Comparison of ENCODE assay signal across 8 cellular contexts in the genomic region with DNA sequence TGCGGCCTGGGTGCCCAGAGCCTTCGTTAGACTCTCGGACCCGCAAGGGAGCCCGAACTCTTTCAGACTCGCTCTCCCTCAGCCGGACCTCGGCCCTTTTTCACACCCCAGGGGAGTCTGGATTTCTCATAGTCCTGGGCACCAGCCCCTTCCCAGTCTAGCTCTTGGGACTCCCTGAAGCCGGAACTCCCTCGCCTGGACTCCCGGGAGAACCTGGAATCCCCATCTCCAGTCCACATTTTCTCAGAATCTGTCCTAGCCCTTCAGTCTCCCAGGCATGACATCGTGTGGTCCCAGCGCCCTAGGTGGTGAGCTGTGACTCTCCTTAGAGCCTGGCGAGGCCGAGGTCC. TPM values are rescaled to one million over a fixed set of nuclear protein-coding genes. Genes with fewer than 3 reads are reported as not detected.
DNase-seq lines count a peak whose midpoint lies in the region; ATAC-seq and TF ChIP-seq lines count a peak whose summit lies in the region.

No MANE protein-coding gene starts in this region.

- TF ChIP-seq CTCF in heart left ventricle (IDR thresholded peaks at IDR 0.05) = no peak
- TF ChIP-seq CTCF in liver (IDR thresholded peaks at IDR 0.05; ENCODE audit: low read depth, low read length, missing input control) = no peak
- TF ChIP-seq CTCF in type B pancreatic cell (conservative IDR thresholded peaks at IDR 0.05) = no peak

- H3K4me1 Mint-ChIP-seq in activated naive CD8-positive, alpha-beta T cell (ENCODE audit: low read depth) = peaks cover 22% of the 10 kb centered on the region
- peaks cover 8% of the 10 kb centered on the region for H3K4me1 Mint-ChIP-seq in type B pancreatic cell (ENCODE audit: unreplicated experiment)

- H3K27ac Mint-ChIP-seq in activated naive CD8-positive, alpha-beta T cell = no peak overlapping the region
- H3K27ac Mint-ChIP-seq in type B pancreatic cell = peak overlapping the region; percentile 85

- ATAC-seq in heart left ventricle = peak in 1 of 4 donors; percentile 23
- ATAC-seq in left cardiac atrium = no peak
- ATAC-seq in esophagus mucosa = no peak

- H3K9ac ChIP-seq in liver (ENCODE audit: low read depth in 1 of 2, low read length in 2 of 2) = no peak overlapping the region

- no peaks in the 10 kb centered on the region for H3K9me3 ChIP-seq in heart left ventricle
- H3K9me3 ChIP-seq in liver (ENCODE audit: control insufficient read depth in 4 of 4, low read length in 3 of 4) = no peaks in the 10 kb centered on the region

- no peak for TF ChIP-seq POLR2A in heart left ventricle (IDR thresholded peaks at IDR 0.05)

- no peak for TF ChIP-seq RAD21 in liver (IDR thresholded peaks at IDR 0.05)

- H3K36me3 ChIP-seq in heart left ventricle (peaks cover 0 to 12% (median 5%) of the 10 kb centered on the region in 9 donors), liver (ENCODE audit: control insufficient read depth in 4 of 4, insufficient read depth in 3 of 4, low read depth in 1 of 4, low read length in 3 of 4) (peaks cover 0 to 3% (median under 1%) of the 10 kb centered on the region in 4 donors)

- no peaks in the 10 kb centered on the region for H3K9me3 Mint-ChIP-seq in activated naive CD8-positive, alpha-beta T cell (ENCODE audit: low read depth)
- no peaks in the 10 kb centered on the region for H3K9me3 Mint-ChIP-seq in type B pancreatic cell

- H3K27me3 ChIP-seq in heart left ventricle (no peaks in the 10 kb centered on the region), liver (ENCODE audit: control insufficient read depth in 4 of 4, insufficient read depth in 4 of 4, low read length in 3 of 4) (no peaks in the 10 kb centered on the region)

- H3K27ac ChIP-seq in heart left ventricle (peak overlapping the region in 6 of 12 donors; percentile 9 to 71 (median 64)), liver (ENCODE audit: low read depth in 1 of 2, low read length in 2 of 2) (no peak overlapping the region)

- H3K36me3 Mint-ChIP-seq in activated naive CD8-positive, alpha-beta T cell = peaks cover 3% of the 10 kb centered on the region
- peaks cover 6% of the 10 kb centered on the region for H3K36me3 Mint-ChIP-seq in type B pancreatic cell

- intact Hi-C loops in heart left ventricle (cut with DNase I) (no loop called here), left cardiac atrium (cut with DNase I) (no loop called here)

- H3K4me3 Mint-ChIP-seq in activated naive CD8-positive, alpha-beta T cell = peak overlapping the region; percentile 95
- H3K4me3 Mint-ChIP-seq in type B pancreatic cell = peak overlapping the region; percentile 96

- peaks cover 0 to 19% (median 11%) of the 10 kb centered on the region in 12 donors for H3K4me1 ChIP-seq in heart left ventricle
- peaks cover 2 to 19% (median 13%) of the 10 kb centered on the region in 4 donors for H3K4me1 ChIP-seq in liver (ENCODE audit: control insufficient read depth in 4 of 4, insufficient read depth in 4 of 4, low read length in 3 of 4)

- no peaks in the 10 kb centered on the region for H3K27me3 Mint-ChIP-seq in activated naive CD8-positive, alpha-beta T cell
- peaks cover 11% of the 10 kb centered on the region for H3K27me3 Mint-ChIP-seq in type B pancreatic cell

- 14 to 27% (median 17%) methylated on average over 15 of the region's 15 CpGs for WGBS in heart left ventricle, 4 donors
- 19% methylated on average over 15 of the region's 15 CpGs for WGBS in liver

- DNase-seq in heart left ventricle = no peak
- DNase-seq in left cardiac atrium = no peak
- no peak for DNase-seq in type B pancreatic cell (ENCODE audit: extremely low spot score, unreplicated experiment)
- no peak for DNase-seq in Kasumi-1 (lab: John Stamatoyannopoulos, UW)
- no peak for DNase-seq in nucleus accumbens (lab: John Stamatoyannopoulos, UW)

- H3K4me3 ChIP-seq in heart left ventricle (peak overlapping the region; percentile 48 to 87 (median 76)), liver (ENCODE audit: low read depth in 1 of 3, low read length in 3 of 3) (peak overlapping the region; percentile 44 to 77 (median 76))

TF ChIP-seq in liver, 16 proteins besides CTCF, POLR2A, EP300 and RAD21:
- no peak for TF ChIP-seq HNF4A (conservative IDR thresholded peaks at IDR 0.05)
- no peak for TF ChIP-seq GABPA (IDR thresholded peaks at IDR 0.05 in 1 of 2, conservative IDR thresholded peaks at IDR 0.05 in 1 of 2)
- no peak for TF ChIP-seq NR2F2 (IDR thresholded peaks at IDR 0.05)
- TF ChIP-seq RXRA (IDR thresholded peaks at IDR 0.05) = no peak
- no peak for TF ChIP-seq MAX (IDR thresholded peaks at IDR 0.05)
- no peak for TF ChIP-seq YY1 (IDR thresholded peaks at IDR 0.05)
- TF ChIP-seq FOXA2 (IDR thresholded peaks at IDR 0.05) = no peak
- TF ChIP-seq FOXA1 (IDR thresholded peaks at IDR 0.05) = no peak
- TF ChIP-seq TAF1 (conservative IDR thresholded peaks at IDR 0.05) = no peak
- no peak for TF ChIP-seq SP1 (IDR thresholded peaks at IDR 0.05)
- TF ChIP-seq, protein P1, sequence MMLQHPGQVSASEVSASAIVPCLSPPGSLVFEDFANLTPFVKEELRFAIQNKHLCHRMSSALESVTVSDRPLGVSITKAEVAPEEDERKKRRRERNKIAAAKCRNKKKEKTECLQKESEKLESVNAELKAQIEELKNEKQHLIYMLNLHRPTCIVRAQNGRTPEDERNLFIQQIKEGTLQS (IDR thresholded peaks at IDR 0.05) = no peak
- no peak for TF ChIP-seq HNF4G (IDR thresholded peaks at IDR 0.05)
- TF ChIP-seq ZBTB33 (IDR thresholded peaks at IDR 0.05) = no peak
- no peak for TF ChIP-seq JUND (IDR thresholded peaks at IDR 0.05)
- no peak for TF ChIP-seq EGR1 (IDR thresholded peaks at IDR 0.05; ENCODE audit: low read depth in 2 of 2)
- TF ChIP-seq, protein P2, sequence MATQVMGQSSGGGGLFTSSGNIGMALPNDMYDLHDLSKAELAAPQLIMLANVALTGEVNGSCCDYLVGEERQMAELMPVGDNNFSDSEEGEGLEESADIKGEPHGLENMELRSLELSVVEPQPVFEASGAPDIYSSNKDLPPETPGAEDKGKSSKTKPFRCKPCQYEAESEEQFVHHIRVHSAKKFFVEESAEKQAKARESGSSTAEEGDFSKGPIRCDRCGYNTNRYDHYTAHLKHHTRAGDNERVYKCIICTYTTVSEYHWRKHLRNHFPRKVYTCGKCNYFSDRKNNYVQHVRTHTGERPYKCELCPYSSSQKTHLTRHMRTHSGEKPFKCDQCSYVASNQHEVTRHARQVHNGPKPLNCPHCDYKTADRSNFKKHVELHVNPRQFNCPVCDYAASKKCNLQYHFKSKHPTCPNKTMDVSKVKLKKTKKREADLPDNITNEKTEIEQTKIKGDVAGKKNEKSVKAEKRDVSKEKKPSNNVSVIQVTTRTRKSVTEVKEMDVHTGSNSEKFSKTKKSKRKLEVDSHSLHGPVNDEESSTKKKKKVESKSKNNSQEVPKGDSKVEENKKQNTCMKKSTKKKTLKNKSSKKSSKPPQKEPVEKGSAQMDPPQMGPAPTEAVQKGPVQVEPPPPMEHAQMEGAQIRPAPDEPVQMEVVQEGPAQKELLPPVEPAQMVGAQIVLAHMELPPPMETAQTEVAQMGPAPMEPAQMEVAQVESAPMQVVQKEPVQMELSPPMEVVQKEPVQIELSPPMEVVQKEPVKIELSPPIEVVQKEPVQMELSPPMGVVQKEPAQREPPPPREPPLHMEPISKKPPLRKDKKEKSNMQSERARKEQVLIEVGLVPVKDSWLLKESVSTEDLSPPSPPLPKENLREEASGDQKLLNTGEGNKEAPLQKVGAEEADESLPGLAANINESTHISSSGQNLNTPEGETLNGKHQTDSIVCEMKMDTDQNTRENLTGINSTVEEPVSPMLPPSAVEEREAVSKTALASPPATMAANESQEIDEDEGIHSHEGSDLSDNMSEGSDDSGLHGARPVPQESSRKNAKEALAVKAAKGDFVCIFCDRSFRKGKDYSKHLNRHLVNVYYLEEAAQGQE (IDR thresholded peaks at IDR 0.05) = no peak

RNA-seq across cellular contexts. Expression of gene DUSP18, which starts 0.6 kb away (rescaled TPM):
- 1 to 10 TPM; 1.8 to 6.1 (median 3.1) TPM for total RNA-seq in heart left ventricle
- polyA plus RNA-seq in heart left ventricle = 1 to 10 TPM; 1.6 to 3.2 TPM
- total RNA-seq in left cardiac atrium = 1 to 10 TPM; 3.8 to 5.6 TPM
- total RNA-seq in liver = 1 to 10 TPM; 1.3 to 2.3 TPM
- 1 to 10 TPM; 1.0 to 1.9 TPM for polyA plus RNA-seq in liver
- total RNA-seq in type B pancreatic cell (ENCODE audit: low replicate concordance) = 12.4 and 13.8 TPM in 2 replicates
- total RNA-seq in esophagus mucosa = 10.4 TPM

RNA-seq across cellular contexts. Expression of gene OSBP2, which starts 26.4 kb away (rescaled TPM):
- total RNA-seq in heart left ventricle (10 to 100 TPM in 6 of 9 donors, 1 to 10 TPM in 3; 5.2 to 23.5 (median 13.2) TPM), left cardiac atrium (10 to 100 TPM in 1 of 2 donors, 1 to 10 TPM in 1; 4.9 to 11.6 TPM), liver (100 to 1,000 TPM in 1 of 2 donors, 1 to 10 TPM in 1; 1.2 to 192 TPM), type B pancreatic cell (ENCODE audit: low replicate concordance) (8.1 and 9.5 TPM in 2 replicates), esophagus mucosa (3.0 TPM)
- polyA plus RNA-seq in heart left ventricle (1 to 10 TPM; 2.0 to 5.1 TPM), liver (under 1 TPM; 0.43 to 0.54 TPM)

RNA-seq across cellular contexts. Expression of gene SLC35E4, which starts 32.7 kb away (rescaled TPM):
- 1 to 10 TPM; 2.4 to 9.8 (median 4.0) TPM for total RNA-seq in heart left ventricle
- 1 to 10 TPM; 3.4 to 5.1 TPM for polyA plus RNA-seq in heart left ventricle
- 1 to 10 TPM; 2.3 to 5.3 TPM for total RNA-seq in left cardiac atrium
- 1 to 10 TPM in 1 of 2 donors, under 1 TPM in 1; 0.19 to 1.2 TPM for total RNA-seq in liver
- under 1 TPM; 0.14 to 0.42 TPM for polyA plus RNA-seq in liver
- 2.4 and 3.4 TPM in 2 replicates for total RNA-seq in type B pancreatic cell (ENCODE audit: low replicate concordance)
- total RNA-seq in esophagus mucosa = 2.0 TPM
